Comparison of ENCODE assay signal across 8 cellular contexts in genomic region chr7:12212051-12212485, GRCh38. TPM values are rescaled to one million over a fixed set of nuclear protein-coding genes. Genes with fewer than 3 reads are reported as not detected.
DNase-seq lines count a peak whose midpoint lies in the region; ATAC-seq and TF ChIP-seq lines count a peak whose summit lies in the region.

No MANE protein-coding gene starts in this region.

- H3K27ac ChIP-seq in body of pancreas (peak overlapping the region; percentile 95 to 99 (median 97)), upper lobe of right lung (peak overlapping the region; percentile 95)

- TF ChIP-seq CTCF in body of pancreas (IDR thresholded peaks at IDR 0.05), result no peak
- TF ChIP-seq CTCF in upper lobe of right lung (IDR thresholded peaks at IDR 0.05), result no peak

- TF ChIP-seq POLR2A in body of pancreas (IDR thresholded peaks at IDR 0.05), result no peak

- DNase-seq in DMS 273 (lab: John Stamatoyannopoulos, UW; ENCODE audit: unreplicated experiment) (peak; percentile 63), DMS 273 treated with DMSO at 0.1 percent for 48 hours (lab: John Stamatoyannopoulos, UW) (no peak), NCI-H2227 (lab: John Stamatoyannopoulos, UW; ENCODE audit: unreplicated experiment) (peak; percentile 47), body of pancreas (peak in 1 of 4 donors; percentile 20), medulla oblongata (ENCODE audit: extremely low spot score) (peak; percentile 51), upper lobe of right lung (no peak), CD1c-positive myeloid dendritic cell (ENCODE audit: extremely low spot score) (no peak)

- H3K9me3 ChIP-seq in body of pancreas (no peaks in the 10 kb centered on the region), upper lobe of right lung (no peaks in the 10 kb centered on the region)

- intact Hi-C loops in body of pancreas (cut with DNase I) (no loop called here), upper lobe of right lung (cut with DNase I) (no loop called here)

- 7 to 17% methylated on average over 5 of the region's 5 CpGs for WGBS in body of pancreas, 2 donors

- H3K36me3 ChIP-seq in body of pancreas (replicated peaks in 1 of 2; ENCODE audit: insufficient read depth in 1 of 2, low read depth in 2 of 2), result no peaks in the 10 kb centered on the region
- peaks cover 9% of the 10 kb centered on the region for H3K36me3 ChIP-seq in upper lobe of right lung

- H3K4me3 ChIP-seq in body of pancreas, result peak overlapping the region in 1 of 2 donors; percentile 23
- H3K4me3 ChIP-seq in upper lobe of right lung, result peak overlapping the region; percentile 77

- H3K4me1 ChIP-seq in body of pancreas (peaks cover 19% of the 10 kb centered on the region), upper lobe of right lung (peaks cover 11% of the 10 kb centered on the region)

- ATAC-seq in body of pancreas (no peak), upper lobe of right lung (no peak), GM21786 (IDR thresholded peaks at IDR 0.05; ENCODE audit: unreplicated experiment) (no peak)

- H3K27me3 ChIP-seq in body of pancreas, result no peaks in the 10 kb centered on the region
- no peaks in the 10 kb centered on the region for H3K27me3 ChIP-seq in upper lobe of right lung

RNA-seq across cellular contexts. Expression of gene TMEM106B, which starts 1.0 kb away (rescaled TPM):
- 10 to 100 TPM; 42.8 to 46.5 TPM for total RNA-seq in body of pancreas
- total RNA-seq in upper lobe of right lung, result 37.5 TPM

Comparison
In these comparisons a context has a peak if more than half of its experiments do, and no peak if none do; other contexts are left out.
1. DNase-seq: peak in DMS 273 (single experiment), NCI-H2227 (single experiment) and medulla oblongata (single experiment); none in DMS 273 treated with DMSO at 0.1 percent for 48 hours (single experiment), upper lobe of right lung (single experiment) and CD1c-positive myeloid dendritic cell (single experiment).